Comparison of ENCODE assay signal across 22 cellular contexts in the genomic region with DNA sequence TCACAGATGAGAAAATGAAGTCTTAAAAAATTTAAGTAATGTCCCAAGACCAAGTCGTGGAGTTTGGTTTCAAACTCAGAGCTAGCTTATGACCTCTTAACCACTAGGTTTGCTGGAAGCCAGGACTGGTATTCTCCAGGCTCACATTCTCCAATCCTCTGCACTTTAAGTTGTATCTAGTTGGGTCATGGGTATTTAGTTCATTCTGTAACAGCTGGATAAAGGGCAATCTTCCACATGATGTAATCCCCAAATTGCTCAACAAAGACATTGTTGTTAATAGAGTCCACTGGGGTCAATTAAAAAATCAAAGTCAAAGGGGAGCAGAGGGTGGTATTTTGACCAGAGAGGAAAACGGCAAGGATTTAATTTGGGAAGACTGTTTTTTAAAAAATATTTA. TPM values are rescaled to one million over a fixed set of nuclear protein-coding genes. Genes with fewer than 3 reads are reported as not detected.
DNase-seq lines count a peak whose midpoint lies in the region; ATAC-seq, FAIRE-seq and TF ChIP-seq lines count a peak whose summit lies in the region.
"Had no signal": no experiment of that assay in that cellular context is flagged by ENCODE, and none has a peak within 500 bp of the region (broad histone marks: within the 10 kb centered on the region; RNA-seq: fewer than 3 reads in every experiment).

No MANE protein-coding gene starts in this region.

- no peaks in the 10 kb centered on the region for H3K27me3 Mint-ChIP-seq in activated CD4-positive, alpha-beta T cell treated with anti-CD3 and anti-CD28 coated beads, Interleukin-2, amount 10 ng/mL, durations not matched to agents 7 days and 5 days

- H3K79me2 ChIP-seq in HepG2 (ENCODE audit: insufficient read depth, low read length), result no peaks in the 10 kb centered on the region

- no peak overlapping the region; the same call in 1 of the 2 replicates for H3K4me2 ChIP-seq in HepG2 (ENCODE audit: low read depth, low read length)
- H3K4me2 ChIP-seq: neural progenitor cell had no signal

- H3K9me3 ChIP-seq in right atrium auricular region (no peaks in the 10 kb centered on the region), HepG2 (ENCODE audit: low read length) (no peaks in the 10 kb centered on the region), upper lobe of right lung (no peaks in the 10 kb centered on the region), testis (no peaks in the 10 kb centered on the region)
- H3K9me3 ChIP-seq: Caco-2, HAP-1, psoas muscle had no signal

- CTCF ChIA-PET in HepG2 (lab: Yijun Ruan, JAX; ENCODE audit: low intra/inter-chr PET ratio, low total read pairs), result interaction anchor here (4.1 kb wide), 1 partner anchor 206 kb away, joined by 74 read pairs; no protein-coding TSS in a partner anchor
- CTCF ChIA-PET in activated CD4-positive, alpha-beta T cell treated with anti-CD3 and anti-CD28 coated beads, Interleukin-2, amount 10 ng/mL, durations not matched to agents 7 days and 5 days (lab: Charles Lee), result no interaction called here

- in situ Hi-C loops in HepG2 (cut with HindIII; ENCODE audit: extremely low pct_ligation_motif_present, low pct_unique_long_range_greater_than_20kb), result no loop called here

- H3K4me1 Mint-ChIP-seq in activated CD4-positive, alpha-beta T cell treated with anti-CD3 and anti-CD28 coated beads, Interleukin-2, amount 10 ng/mL, durations not matched to agents 7 days and 5 days, result no peaks in the 10 kb centered on the region

- peak; percentile 18 for FAIRE-seq in HepG2 (lab: Jason Lieb, UNC)
- FAIRE-seq: A204.1 had no signal

- ATAC-seq in Right ventricle myocardium superior (ENCODE audit: poor library complexity) (peak; percentile 90), HepG2 (peak; percentile 66), upper lobe of right lung (peak; percentile 75)
- ATAC-seq: left colon, psoas muscle had no signal

- no peak overlapping the region for H3K4me3 Mint-ChIP-seq in activated CD4-positive, alpha-beta T cell treated with anti-CD3 and anti-CD28 coated beads, Interleukin-2, amount 10 ng/mL, durations not matched to agents 7 days and 5 days
- H3K4me3 Mint-ChIP-seq: activated naive CD8-positive, alpha-beta T cell; brain; neural progenitor cell had no signal

- TF ChIP-seq CTCF in right atrium auricular region (IDR thresholded peaks at IDR 0.05) (no peak), HepG2 (CRISPR knock-in tag; IDR thresholded peaks at IDR 0.05) (no peak), upper lobe of right lung (IDR thresholded peaks at IDR 0.05) (no peak), testis (IDR thresholded peaks at IDR 0.05) (no peak)

- H3K36me3 ChIP-seq in right atrium auricular region (no peaks in the 10 kb centered on the region), HepG2 (replicated peaks in 1 of 2; ENCODE audit: control insufficient read depth in 1 of 2, insufficient read depth in 2 of 2, low read length in 2 of 2) (peaks cover 2 to 24% of the 10 kb centered on the region in 2 experiments), upper lobe of right lung (no peaks in the 10 kb centered on the region), testis (ENCODE audit: low read depth, missing control alignments) (no peaks in the 10 kb centered on the region)
- H3K36me3 ChIP-seq: HAP-1, neural progenitor cell had no signal

- H4K20me1 ChIP-seq in HepG2 (ENCODE audit: insufficient read depth, low read length), result no peaks in the 10 kb centered on the region; the same call in 1 of the 2 replicates

- no peak for TF ChIP-seq RAD21 in HepG2 (CRISPR knock-in tag; IDR thresholded peaks at IDR 0.05)

- TF ChIP-seq POLR2A in HepG2 (IDR thresholded peaks at IDR 0.05; ENCODE audit: insufficient read depth in 1 of 2, low read depth in 2 of 2, low read length in 2 of 2), result no peak
- TF ChIP-seq POLR2A in testis (IDR thresholded peaks at IDR 0.05), result no peak

- no peak overlapping the region for H3K27ac Mint-ChIP-seq in activated CD4-positive, alpha-beta T cell treated with anti-CD3 and anti-CD28 coated beads, Interleukin-2, amount 10 ng/mL, durations not matched to agents 7 days and 5 days
- H3K27ac Mint-ChIP-seq: activated naive CD8-positive, alpha-beta T cell; neural progenitor cell had no signal

- no TSS peak for BruUV-seq in HepG2 (replicated peaks; lab: Mats Ljungman, UMichigan)

- DNase-seq in Right ventricle myocardium superior (no peak), right atrium auricular region (ENCODE audit: low spot score) (no peak), fibroblast of peridontal ligament (ENCODE audit: extremely low read depth) (peak; percentile 76), HepG2 (ENCODE audit: low spot score) (peak; percentile 72), upper lobe of right lung (no peak), testis (no peak)
- no peak for DNase-seq in activated CD8-positive, alpha-beta memory T cell treated with anti-CD3 and anti-CD28 coated beads, Interleukin-2, amount 50 U/mL, for 48 hours
- no peak for DNase-seq in activated CD4-positive, alpha-beta T cell treated with anti-CD3 and anti-CD28 coated beads, Interleukin-2, amount 10 ng/mL, durations not matched to agents 7 days and 5 days
- DNase-seq: activated T-cell treated with anti-CD3 and anti-CD28 coated beads, Interleukin-2, amount 50 U/mL, for 48 hours; Caco-2; left colon; NCI-H1417; NCI-H2107; NCI-H510A treated with DMSO at 0.1 percent for 48 hours; psoas muscle; substantia nigra; T1000 had no signal

- H3K4me1 ChIP-seq in right atrium auricular region, result peaks cover 0 to 4% of the 10 kb centered on the region in 2 donors
- H3K4me1 ChIP-seq in HepG2 (ENCODE audit: insufficient read depth, low read length), result peaks cover 31% of the 10 kb centered on the region
- H3K4me1 ChIP-seq in upper lobe of right lung, result peaks cover 7% of the 10 kb centered on the region
- H3K4me1 ChIP-seq in testis, result no peaks in the 10 kb centered on the region
- H3K4me1 ChIP-seq: Caco-2, neural progenitor cell had no signal

- no peak overlapping the region for H3K9ac ChIP-seq in HepG2 (ENCODE audit: insufficient read depth, low read depth, low read length)
- H3K9ac ChIP-seq: neural progenitor cell had no signal

- 28% methylated on average over 2 of the region's 2 CpGs for WGBS in HepG2 (ENCODE audit: low lambda C conversion rate)
- WGBS in testis, 2 donors, result 62 to 64% methylated on average over 2 of the region's 2 CpGs

- H3K4me3 ChIP-seq in right atrium auricular region (no peak overlapping the region), HepG2 (replicated peaks in 1 of 3; ENCODE audit: insufficient read depth in 1 of 3, low read depth in 2 of 3, low read length in 3 of 3) (no peak overlapping the region), upper lobe of right lung (no peak overlapping the region), testis (no peak overlapping the region)
- H3K4me3 ChIP-seq: HAP-1, neural progenitor cell, psoas muscle had no signal

- POLR2A ChIA-PET in HepG2 (lab: Yijun Ruan, JAX), result no interaction called here
- POLR2A ChIA-PET in activated CD4-positive, alpha-beta T cell treated with anti-CD3 and anti-CD28 coated beads, Interleukin-2, amount 10 ng/mL, durations not matched to agents 7 days and 5 days (lab: Charles Lee), result interaction anchor here (0.6 kb wide), 1 partner anchor 90 kb away, joined by 5 read pairs; no protein-coding TSS in a partner anchor

- TF ChIP-seq EP300 in HepG2 (IDR thresholded peaks at IDR 0.05; ENCODE audit: low read depth in 2 of 2, low read length in 2 of 2), result peak in 1 of 2 experiments; percentile 67; a peak in 2 of 4 replicates
- no peak for TF ChIP-seq EP300 in HepG2 (CRISPR knock-in tag; IDR thresholded peaks at IDR 0.05; ENCODE audit: borderline replicate concordance)

- no peaks in the 10 kb centered on the region for H3K9me3 Mint-ChIP-seq in activated CD4-positive, alpha-beta T cell treated with anti-CD3 and anti-CD28 coated beads, Interleukin-2, amount 10 ng/mL, durations not matched to agents 7 days and 5 days

- H2AFZ ChIP-seq in HepG2 (ENCODE audit: low read length), result no peak overlapping the region
- H2AFZ ChIP-seq: neural progenitor cell had no signal

- intact Hi-C loops in Right ventricle myocardium superior (cut with DNase I), result loop anchor here (10.0 kb wide), 2 partner anchors 211 to 321 kb away; no protein-coding TSS in a partner anchor
- intact Hi-C loops in HepG2 (cut with micrococcal nuclease; ENCODE audit: unreplicated experiment), result loop anchor here (2.0 kb wide), 2 partner anchors 163 to 321 kb away; no protein-coding TSS in a partner anchor
- intact Hi-C loops in upper lobe of right lung (cut with DNase I), result no loop called here
- intact Hi-C loops in testis (cut with DNase I; ENCODE audit: low total_unique reads), result loop anchor here (5.0 kb wide), 1 partner anchor 208 kb away; no protein-coding TSS in a partner anchor

- no peaks in the 10 kb centered on the region for H3K27me3 ChIP-seq in right atrium auricular region
- H3K27me3 ChIP-seq in HepG2 (ENCODE audit: control insufficient read depth in 1 of 2, insufficient read depth in 2 of 2, low read length in 2 of 2), result no peaks in the 10 kb centered on the region; a peak in 1 of 5 replicates
- H3K27me3 ChIP-seq in upper lobe of right lung, result no peaks in the 10 kb centered on the region
- no peaks in the 10 kb centered on the region for H3K27me3 ChIP-seq in testis
- H3K27me3 ChIP-seq: neural progenitor cell had no signal

- H3K36me3 Mint-ChIP-seq in activated CD4-positive, alpha-beta T cell treated with anti-CD3 and anti-CD28 coated beads, Interleukin-2, amount 10 ng/mL, durations not matched to agents 7 days and 5 days (ENCODE audit: low read depth), result no peaks in the 10 kb centered on the region
- H3K36me3 Mint-ChIP-seq: activated naive CD8-positive, alpha-beta T cell; brain; neural progenitor cell had no signal

- no peak overlapping the region for H3K27ac ChIP-seq in right atrium auricular region
- H3K27ac ChIP-seq in HepG2 (ENCODE audit: extremely low read length, insufficient read depth, low read length), result peak overlapping the region; percentile 44
- no peak overlapping the region for H3K27ac ChIP-seq in upper lobe of right lung
- H3K27ac ChIP-seq in testis, result no peak overlapping the region
- H3K27ac ChIP-seq: neural progenitor cell, psoas muscle had no signal

RNA-seq across cellular contexts. Expression of a gene that starts 17.8 kb away (rescaled TPM):
- total RNA-seq in Right ventricle myocardium superior (2.4 TPM), right atrium auricular region (1 to 10 TPM; 1.2 to 2.2 TPM), HepG2 (2016; rRNA removed; fragmentation: Illumina TruSeq; extraction: Trizol) (20.8 and 21.3 TPM in 2 replicates), upper lobe of right lung (15.1 TPM), testis (10 to 100 TPM in 1 of 2 donors, 1 to 10 TPM in 1; 9.7 to 11.8 TPM)
- total RNA-seq in HepG2 (2016; cell fraction: cytosol; rRNA removed; fragmentation: Illumina TruSeq; extraction: Trizol; ENCODE audit: low read depth), result 15.7 and 18.4 TPM in 2 replicates
- 18.5 and 21.5 TPM in 2 replicates for total RNA-seq in HepG2 (2016; cell fraction: insoluble cytoplasmic fraction; rRNA removed; fragmentation: Illumina TruSeq; extraction: Trizol)
- total RNA-seq in HepG2 (2016; cell fraction: membrane; rRNA removed; fragmentation: Illumina TruSeq; extraction: Trizol), result 12.0 and 13.0 TPM in 2 replicates
- 26.1 and 29.7 TPM in 2 replicates for total RNA-seq in HepG2 (2016; cell fraction: nucleus; rRNA removed; fragmentation: Illumina TruSeq; extraction: Trizol)
- polyA plus RNA-seq in HepG2 (2011; rRNA removed) (3.3 and 7.0 TPM in 2 replicates), testis (ENCODE audit: insufficient read depth, low read depth, low replicate concordance) (10.4 TPM)
- polyA plus RNA-seq in HepG2 (2011; cell fraction: cytosol; rRNA removed), result 1.7 and 1.9 TPM in 2 replicates
- 5.8 and 8.2 TPM in 2 replicates for polyA plus RNA-seq in HepG2 (2011; cell fraction: nucleus; rRNA removed)
- polyA plus RNA-seq in HepG2 (2012), result 6.0 and 9.9 TPM in 2 replicates
- polyA plus RNA-seq in HepG2 (2016; cell fraction: cytosol; fragmentation: Illumina TruSeq; extraction: Trizol; ENCODE audit: low read depth), result 0.41 and 0.60 TPM in 2 replicates
- 12.3 and 13.2 TPM in 2 replicates for polyA plus RNA-seq in HepG2 (2016; cell fraction: insoluble cytoplasmic fraction; fragmentation: Illumina TruSeq; extraction: Trizol; ENCODE audit: low read depth)
- 1.6 and 2.2 TPM in 2 replicates for polyA plus RNA-seq in HepG2 (2016; cell fraction: membrane; fragmentation: Illumina TruSeq; extraction: Trizol; ENCODE audit: low read depth)
- polyA plus RNA-seq in HepG2 (2016; cell fraction: nucleus; fragmentation: Illumina TruSeq; extraction: Trizol; ENCODE audit: insufficient read depth, low read depth), result 21.7 and 23.3 TPM in 2 replicates
- polyA minus RNA-seq in HepG2 (2011; rRNA and poly(A)+ RNA removed; ENCODE audit: low replicate concordance), result 2.2 and 9.8 TPM in 2 replicates
- polyA minus RNA-seq in HepG2 (2011; cell fraction: cytosol; rRNA and poly(A)+ RNA removed), result 11.0 TPM in 2 replicates
- 52.0 and 64.4 TPM in 2 replicates for polyA minus RNA-seq in HepG2 (2011; cell fraction: nucleus; rRNA and poly(A)+ RNA removed)
- total RNA-seq in activated CD4-positive, alpha-beta T cell treated with anti-CD3 and anti-CD28 coated beads, Interleukin-2, amount 10 ng/mL, durations not matched to agents 7 days and 5 days, result 1 to 10 TPM; 4.4 to 6.5 TPM

Comparison
In these comparisons a context has a peak if more than half of its experiments do, and no peak if none do; other contexts are left out.
1. DNase-seq: peak in fibroblast of peridontal ligament (single experiment) and HepG2 (single experiment); none in Right ventricle myocardium superior (single experiment), right atrium auricular region (single experiment), upper lobe of right lung (single experiment), activated CD8-positive, alpha-beta memory T cell treated with anti-CD3 and anti-CD28 coated beads, Interleukin-2, amount 50 U/mL, for 48 hours (single experiment), testis (single experiment) and activated CD4-positive, alpha-beta T cell treated with anti-CD3 and anti-CD28 coated beads, Interleukin-2, amount 10 ng/mL, durations not matched to agents 7 days and 5 days (single experiment).
2. Peak in every context shown above with its lines, with median percentiles within 50 percentile points of each other: ATAC-seq.